24 cellular contexts compared by ENCODE assay signal in genomic region chr14:63229330-63230059, GRCh38. TPM values are rescaled to one million over a fixed set of nuclear protein-coding genes. Genes with fewer than 3 reads are reported as not detected.
A peak's percentile ranks its signal among the peaks of the same experiment; 100 is the strongest.
DNase-seq lines count a peak whose midpoint lies in the region; ATAC-seq and TF ChIP-seq lines count a peak whose summit lies in the region.
"Had no signal": no experiment of that assay in that cellular context is flagged by ENCODE, and none has a peak within 500 bp of the region (broad histone marks: within the 10 kb centered on the region; RNA-seq: fewer than 3 reads in every experiment).

No MANE protein-coding gene starts in this region.

- DNase-seq in Right ventricle myocardium superior (no peak), right atrium auricular region (ENCODE audit: low spot score) (no peak), fibroblast of pulmonary artery (ENCODE audit: low read depth) (peak; percentile 24), left ventricle myocardium superior (no peak), activated gamma-delta T cell (lab: John Stamatoyannopoulos, UW) (no peak), Kasumi-1 (lab: John Stamatoyannopoulos, UW) (no peak)
- DNase-seq in activated CD4-positive, alpha-beta T cell treated with anti-CD3 and anti-CD28 coated beads, Interleukin-2, amount 10 ng/mL, durations not matched to agents 7 days and 5 days, result no peak
- DNase-seq: AML-193; C1 segment of cervical spinal cord; Calu3; CD8-positive, alpha-beta memory T cell; DMS53; EL; GF-D8; MM.1S; NCI-H1048; NCI-H1417 treated with DMSO at 0.1 percent for 48 hours; NCI-H187; NCI-H510A; NCI-H748 treated with DMSO at 0.1 percent for 48 hours; SHP77 had no signal

- no peak overlapping the region for H3K4me3 Mint-ChIP-seq in activated CD4-positive, alpha-beta T cell treated with anti-CD3 and anti-CD28 coated beads, Interleukin-2, amount 10 ng/mL, durations not matched to agents 7 days and 5 days
- H3K4me3 Mint-ChIP-seq: CD8-positive, alpha-beta memory T cell had no signal

- H3K9ac ChIP-seq in skeletal muscle tissue (ENCODE audit: low read depth in 1 of 3, low read length in 3 of 3), result no peak overlapping the region

- H3K4me1 Mint-ChIP-seq in activated CD4-positive, alpha-beta T cell treated with anti-CD3 and anti-CD28 coated beads, Interleukin-2, amount 10 ng/mL, durations not matched to agents 7 days and 5 days, result no peaks in the 10 kb centered on the region
- H3K4me1 Mint-ChIP-seq: CD8-positive, alpha-beta memory T cell had no signal

- H3K4me1 ChIP-seq in right atrium auricular region, result peaks cover 0 to 14% of the 10 kb centered on the region in 2 donors
- H3K4me1 ChIP-seq in skeletal muscle tissue (ENCODE audit: control insufficient read depth in 3 of 3, insufficient read depth in 3 of 3, low read length in 3 of 3), result no peaks in the 10 kb centered on the region

- POLR2A ChIA-PET in activated CD4-positive, alpha-beta T cell treated with anti-CD3 and anti-CD28 coated beads, Interleukin-2, amount 10 ng/mL, durations not matched to agents 7 days and 5 days (lab: Charles Lee), result interaction anchor here (0.5 to 0.6 kb wide), 2 partner anchors 8 to 65 kb away, joined by 3 to 5 read pairs; no protein-coding TSS in a partner anchor

- CTCF ChIA-PET in activated CD4-positive, alpha-beta T cell treated with anti-CD3 and anti-CD28 coated beads, Interleukin-2, amount 10 ng/mL, durations not matched to agents 7 days and 5 days (lab: Charles Lee), result no interaction called here

- no peaks in the 10 kb centered on the region for H3K9me3 Mint-ChIP-seq in activated CD4-positive, alpha-beta T cell treated with anti-CD3 and anti-CD28 coated beads, Interleukin-2, amount 10 ng/mL, durations not matched to agents 7 days and 5 days

- H3K36me3 ChIP-seq in right atrium auricular region, result no peaks in the 10 kb centered on the region
- no peaks in the 10 kb centered on the region for H3K36me3 ChIP-seq in skeletal muscle tissue (ENCODE audit: control insufficient read depth in 3 of 3, insufficient read depth in 3 of 3, low read length in 3 of 3)

- no peak overlapping the region for H3K27ac ChIP-seq in right atrium auricular region
- peak overlapping the region; percentile 9 for H3K27ac ChIP-seq in skeletal muscle tissue (ENCODE audit: low read depth, low read length)

- H3K27ac Mint-ChIP-seq in activated CD4-positive, alpha-beta T cell treated with anti-CD3 and anti-CD28 coated beads, Interleukin-2, amount 10 ng/mL, durations not matched to agents 7 days and 5 days, result no peak overlapping the region
- H3K27ac Mint-ChIP-seq: CD8-positive, alpha-beta memory T cell had no signal

- ATAC-seq in Right ventricle myocardium superior (ENCODE audit: poor library complexity), result peak; percentile 58
- ATAC-seq in left ventricle myocardium superior, result peak; percentile 75
- ATAC-seq: K562 had no signal

- H3K4me3 ChIP-seq in right atrium auricular region (no peak overlapping the region), fibroblast of pulmonary artery (replicated peaks; ENCODE audit: low read depth, low read length) (no peak overlapping the region), skeletal muscle tissue (ENCODE audit: low read length in 3 of 3) (peak overlapping the region in 1 of 3 donors; percentile 26)
- H3K4me3 ChIP-seq: K562 had no signal

- TF ChIP-seq CTCF in right atrium auricular region (IDR thresholded peaks at IDR 0.05) (no peak), fibroblast of pulmonary artery (IDR thresholded peaks at IDR 0.05; ENCODE audit: low read length, missing control alignments) (no peak)

- H3K27me3 ChIP-seq in right atrium auricular region, result no peaks in the 10 kb centered on the region
- H3K27me3 ChIP-seq in skeletal muscle tissue (ENCODE audit: control insufficient read depth in 3 of 3, insufficient read depth in 3 of 3, low read length in 3 of 3), result no peaks in the 10 kb centered on the region

- no peaks in the 10 kb centered on the region for H3K36me3 Mint-ChIP-seq in activated CD4-positive, alpha-beta T cell treated with anti-CD3 and anti-CD28 coated beads, Interleukin-2, amount 10 ng/mL, durations not matched to agents 7 days and 5 days (ENCODE audit: low read depth)
- H3K36me3 Mint-ChIP-seq: CD8-positive, alpha-beta memory T cell had no signal

- peaks cover 10% of the 10 kb centered on the region for H3K27me3 Mint-ChIP-seq in activated CD4-positive, alpha-beta T cell treated with anti-CD3 and anti-CD28 coated beads, Interleukin-2, amount 10 ng/mL, durations not matched to agents 7 days and 5 days

- intact Hi-C loops in Right ventricle myocardium superior (cut with DNase I) (no loop called here), left ventricle myocardium superior (cut with micrococcal nuclease) (no loop called here)

- H3K9me3 ChIP-seq in right atrium auricular region (peaks cover 0 to 8% of the 10 kb centered on the region in 2 donors), skeletal muscle tissue (ENCODE audit: control insufficient read depth in 3 of 3, low read length in 3 of 3) (peaks cover 0 to 4% (median 3%) of the 10 kb centered on the region in 3 donors)

RNA-seq across cellular contexts. Expression of gene RHOJ, which starts 25.3 kb away (rescaled TPM):
- total RNA-seq in Right ventricle myocardium superior (13.5 TPM), right atrium auricular region (10 to 100 TPM in 1 of 2 donors, 1 to 10 TPM in 1; 5.9 to 11.2 TPM), left ventricle myocardium superior (13.3 TPM), skeletal muscle tissue (7.3 TPM)
- total RNA-seq in activated CD4-positive, alpha-beta T cell treated with anti-CD3 and anti-CD28 coated beads, Interleukin-2, amount 10 ng/mL, durations not matched to agents 7 days and 5 days, result not detected
- total RNA-seq: CD8-positive, alpha-beta memory T cell; K562; OCI-LY7 had no signal
